In the genomic region with DNA sequence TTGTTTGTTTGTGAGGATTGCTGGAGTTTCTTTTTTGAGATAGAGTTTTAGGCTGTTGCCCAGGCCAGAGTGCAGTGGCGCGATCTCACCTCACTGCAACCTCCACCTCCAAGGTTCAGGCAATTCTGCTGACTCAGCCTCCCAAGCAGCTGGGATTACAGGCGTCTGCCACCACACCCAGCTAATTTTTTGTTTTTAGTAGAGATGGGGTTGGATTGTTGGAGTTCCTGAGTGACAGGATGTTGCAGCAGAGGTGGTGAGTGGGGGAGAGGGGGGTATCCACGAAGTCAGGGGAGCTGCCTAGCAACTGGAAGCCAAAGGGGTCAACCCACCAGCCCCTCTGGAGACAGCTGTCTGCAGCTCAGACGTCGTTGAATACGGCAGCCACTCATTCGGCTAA, we compare ENCODE assay signal across 5 cellular contexts. TPM values are rescaled to one million over a fixed set of nuclear protein-coding genes. Genes with fewer than 3 reads are reported as not detected.
"Had no signal": no experiment of that assay in that cellular context is flagged by ENCODE, and none has a peak within 500 bp of the region (broad histone marks: within the 10 kb centered on the region; RNA-seq: fewer than 3 reads in every experiment).

No MANE protein-coding gene starts in this region.

RNA-seq across cellular contexts. Expression of gene GPAT2, which starts 35.2 kb away (rescaled TPM):
- total RNA-seq: LHCN-M2, MCF 10A, RPMI7951, SJSA1 had no signal
- polyA plus RNA-seq: SK-N-SH had no signal

RNA-seq across cellular contexts. Expression of gene ADRA2B, which starts 46.5 kb away (rescaled TPM):
- total RNA-seq: LHCN-M2, MCF 10A, RPMI7951, SJSA1 had no signal
- polyA plus RNA-seq: SK-N-SH had no signal
